ENCODE assay signal across 16 cellular contexts in genomic region chr10:79163663-79163970, GRCh38.
DNase-seq lines count a peak whose midpoint lies in the region; ATAC-seq and TF ChIP-seq lines count a peak whose summit lies in the region.
"Had no signal": no experiment of that assay in that cellular context is flagged by ENCODE, and none has a peak within 500 bp of the region (broad histone marks: within the 10 kb centered on the region; RNA-seq: fewer than 3 reads in every experiment).

No MANE protein-coding gene starts in this region.

- BruUV-seq in PC-3 (replicated peaks; lab: Mats Ljungman, UMichigan) = no TSS peak

- H3K4me3 ChIP-seq in BLaER1 treated with 17β-estradiol and CSF1 and Interleukin-3, amounts not matched to agents 10 nM and 100 nM = no peak overlapping the region
- H3K4me3 ChIP-seq in PC-3 (ENCODE audit: low read length) (no peak overlapping the region), esophagus muscularis mucosa (no peak overlapping the region), spleen (no peak overlapping the region)
- H3K4me3 ChIP-seq: SK-N-MC had no signal

- H3K4me1 ChIP-seq in BLaER1 treated with 17β-estradiol and CSF1 and Interleukin-3, amounts not matched to agents 10 nM and 100 nM = peaks cover 67 to 100% (median 100%) of the 10 kb centered on the region in 10 experiments
- peaks cover 33% of the 10 kb centered on the region for H3K4me1 ChIP-seq in PC-3 (ENCODE audit: insufficient read depth, low read length)
- H3K4me1 ChIP-seq in esophagus muscularis mucosa = peaks cover 90 to 96% (median 91%) of the 10 kb centered on the region in 4 donors
- H3K4me1 ChIP-seq in spleen = peaks cover 16 to 90% (median 69%) of the 10 kb centered on the region in 6 donors

- no peak overlapping the region for H3K27ac ChIP-seq in BLaER1 treated with 17β-estradiol and CSF1 and Interleukin-3, amounts not matched to agents 10 nM and 100 nM
- H3K27ac ChIP-seq in PC-3 (ENCODE audit: low read length) = no peak overlapping the region
- H3K27ac ChIP-seq in esophagus muscularis mucosa (replicated peaks in 1 of 4) = peak overlapping the region; percentile 74 to 90 (median 86)
- peak overlapping the region in 7 of 8 donors; percentile 0 to 95 (median 88) for H3K27ac ChIP-seq in spleen
- H3K27ac ChIP-seq: SK-N-MC had no signal

- peak overlapping the region in 10 of 11 experiments; percentile 1 to 55 (median 30); a peak in 13 of 22 replicates for H3K4me2 ChIP-seq in BLaER1 treated with 17β-estradiol and CSF1 and Interleukin-3, amounts not matched to agents 10 nM and 100 nM
- peak overlapping the region; percentile 30; the same call in 1 of the 2 replicates for H3K4me2 ChIP-seq in PC-3 (ENCODE audit: low read length)

- H3K9me2 ChIP-seq in PC-3 (replicated peaks; ENCODE audit: low read length) = no peaks in the 10 kb centered on the region

- H2AFZ ChIP-seq in PC-3 (ENCODE audit: low read length) = no peak overlapping the region

- intact Hi-C loops in PC-3 (cut with micrococcal nuclease) = loop anchor here (1.0 kb wide), 1 partner anchor 32 kb away; no protein-coding TSS in a partner anchor
- intact Hi-C loops in esophagus muscularis mucosa (cut with DNase I) = no loop called here
- intact Hi-C loops in spleen (cut with DNase I; ENCODE audit: low total_unique reads) = no loop called here
- intact Hi-C loops in left colon (cut with DNase I, micrococcal nuclease) = no loop called here

- CTCF ChIA-PET in PC-3 (lab: Charles Lee) = interaction anchor here (0.7 to 1.8 kb wide), 5 partner anchors 11 to 304 kb away, joined by 3 to 17 read pairs (median 3); no protein-coding TSS in a partner anchor

- DNase-seq in PC-3 (no peak), esophagus muscularis mucosa (ENCODE audit: extremely low spot score) (no peak), spleen (no peak), left colon (no peak), NCI-H510A (lab: John Stamatoyannopoulos, UW) (no peak)
- DNase-seq: CD4-positive, alpha-beta T cell; H9; NCI-H1417; NCI-H187 treated with DMSO at 0.1 percent for 48 hours; NCI-H446; NK-92 treated with Interleukin-12 subunit alpha and Interleukin-12 subunit beta, amount 100 ng/mL, for 24 hours; OCI-M1; RPMI8226 had no signal

- no peak for TF ChIP-seq POLR2A in esophagus muscularis mucosa (IDR thresholded peaks at IDR 0.05; ENCODE audit: low read depth)
- TF ChIP-seq POLR2A in spleen (IDR thresholded peaks at IDR 0.05) = no peak

- TF ChIP-seq CTCF in PC-3 (conservative IDR thresholded peaks at IDR 0.05; ENCODE audit: low read depth, low read length) (no peak), esophagus muscularis mucosa (IDR thresholded peaks at IDR 0.05) (no peak), spleen (IDR thresholded peaks at IDR 0.05 in 8 of 11, conservative IDR thresholded peaks at IDR 0.05 in 3 of 11) (no peak)

- no peak for ATAC-seq in PC-3
- ATAC-seq in GM18502 (IDR thresholded peaks at IDR 0.05; ENCODE audit: poor library complexity, unreplicated experiment) = no peak
- no peak for ATAC-seq in left colon

- peaks cover 31% of the 10 kb centered on the region for H3K79me2 ChIP-seq in PC-3 (ENCODE audit: low read length)

- POLR2A ChIA-PET in PC-3 (lab: Charles Lee; ENCODE audit: unreplicated experiment) = interaction anchor here (0.6 to 1.2 kb wide), 2 partner anchors 8 to 15 kb away, joined by 6 to 8 read pairs; no protein-coding TSS in a partner anchor

- no peak for TF ChIP-seq EP300 in esophagus muscularis mucosa (IDR thresholded peaks at IDR 0.05)

- H3K9me3 ChIP-seq in BLaER1 treated with 17β-estradiol and CSF1 and Interleukin-3, amounts not matched to agents 10 nM and 100 nM (replicated peaks in 1 of 11) = no peaks in the 10 kb centered on the region
- H3K9me3 ChIP-seq in PC-3 (ENCODE audit: low read length) (no peaks in the 10 kb centered on the region), esophagus muscularis mucosa (no peaks in the 10 kb centered on the region), spleen (no peaks in the 10 kb centered on the region)

- peaks cover 35 to 97% (median 57%) of the 10 kb centered on the region in 11 experiments; a peak in 20 of 22 replicates for H3K36me3 ChIP-seq in BLaER1 treated with 17β-estradiol and CSF1 and Interleukin-3, amounts not matched to agents 10 nM and 100 nM
- peaks cover 6% of the 10 kb centered on the region; the same call in 1 of the 2 replicates for H3K36me3 ChIP-seq in PC-3 (ENCODE audit: low read depth, low read length)
- H3K36me3 ChIP-seq in esophagus muscularis mucosa = peaks cover 4 to 53% (median 43%) of the 10 kb centered on the region in 4 donors
- H3K36me3 ChIP-seq in spleen = peaks cover 0 to 59% (median 4%) of the 10 kb centered on the region in 6 donors

- H4K20me1 ChIP-seq in BLaER1 treated with 17β-estradiol and CSF1 and Interleukin-3, amounts not matched to agents 10 nM and 100 nM = peaks cover 99 to 100% (median 100%) of the 10 kb centered on the region in 11 experiments
- no peaks in the 10 kb centered on the region for H4K20me1 ChIP-seq in PC-3 (ENCODE audit: low read length)

- WGBS in esophagus muscularis mucosa = 86% methylated on average over 7 of the region's 7 CpGs
- 60 to 76% (median 70%) methylated on average over 7 of the region's 7 CpGs for WGBS in spleen, 5 donors

- no peak overlapping the region for H3K9ac ChIP-seq in BLaER1 treated with 17β-estradiol and CSF1 and Interleukin-3, amounts not matched to agents 10 nM and 100 nM
- no peak overlapping the region for H3K9ac ChIP-seq in PC-3 (ENCODE audit: low read length)

- H3F3A ChIP-seq in PC-3 (ENCODE audit: low read length, unreplicated experiment) = no peaks in the 10 kb centered on the region

- H3K27me3 ChIP-seq in BLaER1 treated with 17β-estradiol and CSF1 and Interleukin-3, amounts not matched to agents 10 nM and 100 nM = no peaks in the 10 kb centered on the region
- H3K27me3 ChIP-seq in PC-3 (ENCODE audit: low read length) (no peaks in the 10 kb centered on the region), esophagus muscularis mucosa (no peaks in the 10 kb centered on the region), spleen (replicated peaks in 1 of 7) (no peaks in the 10 kb centered on the region)

Comparison
In these comparisons a context has a peak if more than half of its experiments do, and no peak if none do; other contexts are left out.
1. H3K27ac ChIP-seq: peak in esophagus muscularis mucosa (4 of 4) and spleen (7 of 8); none in BLaER1 treated with 17β-estradiol and CSF1 and Interleukin-3, amounts not matched to agents 10 nM and 100 nM (0 of 11) and PC-3 (single experiment).